Comparison of ENCODE assay signal across 8 cellular contexts in genomic region chr6:134173936-134174789, GRCh38.
DNase-seq lines count a peak whose midpoint lies in the region; ATAC-seq, FAIRE-seq and TF ChIP-seq lines count a peak whose summit lies in the region.

No MANE protein-coding gene starts in this region.

- ATAC-seq in HG03108 (IDR thresholded peaks at IDR 0.05; ENCODE audit: unreplicated experiment) (peak; percentile 19), HG03025 (IDR thresholded peaks at IDR 0.05; ENCODE audit: low FRiP score, unreplicated experiment) (no peak)
- ATAC-seq in activated CD4-positive, CD25-positive, alpha-beta regulatory T cell treated with anti-CD3 and anti-CD28 coated beads, Interleukin-2, amount 50 U/mL, for 24 hours: peak; percentile 15 to 18

- peaks cover 47% of the 10 kb centered on the region for H3K4me1 ChIP-seq in keratinocyte (ENCODE audit: control insufficient read depth, extremely low read depth, insufficient read depth, low read length)

- FAIRE-seq in keratinocyte (lab: Jason Lieb, UNC): peak; percentile 51

- peak overlapping the region; percentile 89 for H3K9ac ChIP-seq in keratinocyte (ENCODE audit: control insufficient read depth, extremely low read depth, insufficient read depth, low read length)

- DNase-seq in DMS153 (lab: John Stamatoyannopoulos, UW): peak; percentile 27
- DNase-seq in NCI-H345 (lab: John Stamatoyannopoulos, UW): peak; percentile 81
- DNase-seq in cerebellar cortex (ENCODE audit: low spot score): peak; percentile 91
- DNase-seq in keratinocyte (ENCODE audit: low read depth, low spot score): no peak
- peak; percentile 75 to 91 (median 82) for DNase-seq in stimulated activated CD4-positive, alpha-beta T cell treated with anti-CD3 and anti-CD28 coated beads, Interleukin-12 subunit alpha, Interleukin-12 subunit beta, amount 100 ng/mL, for 48 hours (ENCODE audit: low read depth in 2 of 3, low spot score in 1 of 3)

- peaks cover 15% of the 10 kb centered on the region for H4K20me1 ChIP-seq in keratinocyte (ENCODE audit: control insufficient read depth, extremely low read depth, insufficient read depth, low read length)

- TF ChIP-seq CTCF in keratinocyte (optimal IDR thresholded peaks at IDR 0.05 in 1 of 3, IDR thresholded peaks at IDR 0.05 in 1 of 3, conservative IDR thresholded peaks at IDR 0.05 in 1 of 3; ENCODE audit: extremely low read depth in 1 of 3, insufficient read depth in 2 of 3, low read length in 3 of 3): peak; percentile 60 to 81 (median 79)

- peaks cover 16 to 37% of the 10 kb centered on the region in 2 experiments for H3K36me3 ChIP-seq in keratinocyte (ENCODE audit: control insufficient read depth in 2 of 2, extremely low read depth in 1 of 2, insufficient read depth in 2 of 2, low read length in 2 of 2)

- no peaks in the 10 kb centered on the region for H3K9me3 ChIP-seq in keratinocyte (ENCODE audit: control insufficient read depth, low read depth, low read length)

- dilution Hi-C loops in keratinocyte (cut with MboI; ENCODE audit: extremely low pct_ligation_motif_present, low sequenced_read_pairs): no loop called here

- H2AFZ ChIP-seq in keratinocyte (ENCODE audit: control insufficient read depth, low read length): no peak overlapping the region

- peak overlapping the region; percentile 97 for H3K4me2 ChIP-seq in keratinocyte (ENCODE audit: control insufficient read depth, extremely low read depth, insufficient read depth, low read depth, low read length)

- H3K27me3 ChIP-seq in keratinocyte (ENCODE audit: control insufficient read depth, extremely low read depth, insufficient read depth, low read length): no peaks in the 10 kb centered on the region

- no peaks in the 10 kb centered on the region for H3K9me1 ChIP-seq in keratinocyte (ENCODE audit: control insufficient read depth, extremely low read depth, insufficient read depth, low read length)

- peaks cover 38% of the 10 kb centered on the region for H3K79me2 ChIP-seq in keratinocyte (ENCODE audit: control insufficient read depth, insufficient read depth, low read length)

- H3K27ac ChIP-seq in keratinocyte (ENCODE audit: control insufficient read depth, insufficient read depth, low read length): peak overlapping the region; percentile 82

- peak overlapping the region; percentile 77 to 98 (median 96) for H3K4me3 ChIP-seq in keratinocyte (ENCODE audit: control insufficient read depth in 2 of 3, extremely low read depth in 1 of 3, insufficient read depth in 2 of 3, low read depth in 1 of 3, low read length in 3 of 3)
